9 cellular contexts compared by ENCODE assay signal in the genomic region with DNA sequence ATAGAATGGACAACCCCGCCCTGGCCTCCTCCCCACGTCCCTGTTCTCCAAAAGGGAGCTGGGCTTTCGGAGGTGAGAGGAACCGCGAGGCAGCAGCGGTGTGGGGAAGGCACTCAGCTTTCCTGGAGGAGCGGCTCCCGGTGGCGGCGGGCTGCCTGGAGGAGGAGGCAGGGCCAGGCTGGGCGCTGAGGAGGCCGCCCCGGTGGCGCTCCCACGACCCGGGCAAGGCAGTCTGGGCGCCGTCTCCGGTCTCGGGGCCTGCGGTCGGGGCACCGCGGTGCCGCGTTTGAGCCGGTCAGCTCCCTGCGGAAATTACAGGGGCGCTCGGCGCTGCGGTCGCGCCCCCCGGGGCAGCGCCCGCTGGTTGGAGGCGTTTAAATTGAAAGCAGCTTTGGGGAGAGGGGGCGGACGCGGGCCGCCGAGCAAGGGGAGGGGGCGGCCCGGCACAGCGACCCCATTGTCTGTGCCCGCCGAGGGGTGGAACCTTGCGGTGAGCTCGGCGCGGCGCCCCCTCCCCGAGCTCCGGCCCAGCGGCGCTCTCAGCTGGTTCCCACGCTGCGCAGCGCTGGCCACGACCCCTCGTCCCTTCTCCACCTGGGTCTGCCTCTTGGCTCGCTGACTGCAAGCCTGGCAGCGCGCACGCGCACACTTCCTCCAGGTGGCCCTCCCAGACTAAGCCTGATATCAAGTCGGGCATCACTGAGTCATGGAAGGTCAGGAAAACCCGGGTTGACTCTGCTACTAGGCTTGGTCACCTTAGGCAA. TPM values are rescaled to one million over a fixed set of nuclear protein-coding genes. Genes with fewer than 3 reads are reported as not detected.
DNase-seq lines count a peak whose midpoint lies in the region; ATAC-seq and TF ChIP-seq lines count a peak whose summit lies in the region.
"Had no signal": no experiment of that assay in that cellular context is flagged by ENCODE, and none has a peak within 500 bp of the region (broad histone marks: within the 10 kb centered on the region; RNA-seq: fewer than 3 reads in every experiment).

No MANE protein-coding gene starts in this region.

- peak overlapping the region; percentile 76 for H3K4me3 Mint-ChIP-seq in T-helper 17 cell

- peaks cover 88% of the 10 kb centered on the region for H3K27me3 Mint-ChIP-seq in T-helper 17 cell

- no peak for ATAC-seq in T-helper 17 cell
- no peak for ATAC-seq in GM19351 (IDR thresholded peaks at IDR 0.05; ENCODE audit: unreplicated experiment)

- TF ChIP-seq CTCF in fibroblast of villous mesenchyme (IDR thresholded peaks at IDR 0.05; ENCODE audit: insufficient read depth, low read depth, low read length) = no peak

- peaks cover 9% of the 10 kb centered on the region for H3K4me1 Mint-ChIP-seq in T-helper 17 cell

- H3K4me3 ChIP-seq in fibroblast of villous mesenchyme (ENCODE audit: low read depth, low read length) (peak overlapping the region; percentile 23), skin epidermis (peak overlapping the region in 4 of 7 experiments; percentile 13 to 18 (median 16))

- H3K9me3 ChIP-seq in T-helper 17 cell (ENCODE audit: control insufficient read depth, low read length, poor library complexity, severe bottlenecking) = no peaks in the 10 kb centered on the region

- peak; percentile 38 for DNase-seq in EL
- no peak for DNase-seq in T-helper 17 cell
- DNase-seq in fibroblast of villous mesenchyme (ENCODE audit: low read depth) = peak; percentile 56
- no peak for DNase-seq in NCI-H82 treated with DMSO at 0.1 percent for 48 hours (lab: John Stamatoyannopoulos, UW; ENCODE audit: unreplicated experiment)
- no peak for DNase-seq in superior temporal gyrus (ENCODE audit: extremely low spot score)
- DNase-seq in NCI-H226 = no peak
- DNase-seq: activated gamma-delta T cell had no signal

- peaks cover 4% of the 10 kb centered on the region for H3K36me3 Mint-ChIP-seq in T-helper 17 cell (ENCODE audit: low read depth)

- no peak overlapping the region for H3K27ac Mint-ChIP-seq in T-helper 17 cell

- H3K27ac ChIP-seq in skin epidermis = peak overlapping the region in 4 of 21 experiments; percentile 21 to 41 (median 31)

RNA-seq across cellular contexts. Expression of gene DLX4, which starts 58.7 kb away (rescaled TPM):
- total RNA-seq in T-helper 17 cell (under 1 TPM in 1 of 2 donors, not detected in 1; 0.68 TPM), fibroblast of villous mesenchyme (not detected in 2 replicates)

Comparison
In these comparisons a context has a peak if more than half of its experiments do, and no peak if none do; other contexts are left out.
1. DNase-seq: peak in EL (single experiment) and fibroblast of villous mesenchyme (single experiment); none in T-helper 17 cell (0 of 3), NCI-H82 treated with DMSO at 0.1 percent for 48 hours (single experiment), superior temporal gyrus (single experiment) and NCI-H226 (single experiment).